ENCODE assay signal across 8 cellular contexts in genomic region chr12:121579981-121580868, GRCh38. TPM values are rescaled to one million over a fixed set of nuclear protein-coding genes. Genes with fewer than 3 reads are reported as not detected.
DNase-seq lines count a peak whose midpoint lies in the region; ATAC-seq and TF ChIP-seq lines count a peak whose summit lies in the region.

No MANE protein-coding gene starts in this region.

- H3K9me2 ChIP-seq in DOHH2 (replicated peaks; ENCODE audit: control insufficient read depth, low read length), result no peaks in the 10 kb centered on the region

- intact Hi-C loops in stomach (cut with DNase I; ENCODE audit: low total_unique reads), result loop anchor here (5.0 kb wide), 1 partner anchor 42 kb away; no protein-coding TSS in a partner anchor

- no peaks in the 10 kb centered on the region for H3K27me3 Mint-ChIP-seq in nephron progenitor cell (ENCODE audit: low read depth, poor library complexity)

- no peaks in the 10 kb centered on the region for H3K9me3 Mint-ChIP-seq in nephron progenitor cell

- H3K27ac ChIP-seq in DOHH2 (ENCODE audit: low read depth, low read length) (peak overlapping the region; percentile 68), HUES6 (ENCODE audit: low read depth, low read length) (peak overlapping the region; percentile 99), stomach (peak overlapping the region; percentile 77 to 93 (median 90))

- peaks cover under 1% of the 10 kb centered on the region for H3K36me3 Mint-ChIP-seq in nephron progenitor cell (ENCODE audit: low read depth)

- no peaks in the 10 kb centered on the region for H3K27me3 ChIP-seq in DOHH2 (ENCODE audit: control insufficient read depth, low read length)
- no peaks in the 10 kb centered on the region for H3K27me3 ChIP-seq in HUES6 (ENCODE audit: control insufficient read depth, insufficient read depth, low read length)
- no peaks in the 10 kb centered on the region for H3K27me3 ChIP-seq in stomach

- peak overlapping the region; percentile 100 for H3K27ac Mint-ChIP-seq in nephron progenitor cell

- H3K4me1 Mint-ChIP-seq in nephron progenitor cell, result peaks cover 64% of the 10 kb centered on the region

- 0 to 1% (median 0%) methylated on average over 20 to 54 of the region's 54 CpGs for WGBS in stomach, 5 donors

- H3K79me2 ChIP-seq in DOHH2 (ENCODE audit: control insufficient read depth, low read length), result peaks cover 9% of the 10 kb centered on the region

- peaks cover 8% of the 10 kb centered on the region; the same call in 1 of the 2 replicates for H3F3A ChIP-seq in DOHH2 (ENCODE audit: control insufficient read depth, insufficient read depth)

- peak overlapping the region; percentile 99 for H3K4me3 Mint-ChIP-seq in nephron progenitor cell

- peak; percentile 70 for DNase-seq in RKO (ENCODE audit: low spot score)
- peak; percentile 60 for DNase-seq in activated T-helper 9 cell treated with anti-CD3 and anti-CD28 coated beads, Interleukin-2, amount 50 U/mL, for 16 hours (ENCODE audit: low read depth)
- DNase-seq in fibroblast of the aortic adventitia (ENCODE audit: low read depth), result peak; percentile 54
- DNase-seq in nephron progenitor cell, result peak; percentile 83
- peak; percentile 78 for DNase-seq in stomach

- H3K4me2 ChIP-seq in DOHH2 (ENCODE audit: low read length), result peak overlapping the region; percentile 80

- H3K9ac ChIP-seq in HUES6 (ENCODE audit: low read length), result peak overlapping the region; percentile 99

- H3K9me3 ChIP-seq in DOHH2 (ENCODE audit: control insufficient read depth, insufficient read depth, low read length), result no peaks in the 10 kb centered on the region
- no peaks in the 10 kb centered on the region for H3K9me3 ChIP-seq in HUES6 (ENCODE audit: control insufficient read depth, insufficient read depth, low read depth, low read length)
- no peaks in the 10 kb centered on the region for H3K9me3 ChIP-seq in stomach

- ATAC-seq in GM21737 (IDR thresholded peaks at IDR 0.05; ENCODE audit: unreplicated experiment), result no peak

- H3K36me3 ChIP-seq in DOHH2 (ENCODE audit: control insufficient read depth, low read length) (peaks cover 11% of the 10 kb centered on the region), HUES6 (ENCODE audit: control insufficient read depth, insufficient read depth, low read length) (peaks cover 11% of the 10 kb centered on the region), stomach (peaks cover 2 to 10% (median 5%) of the 10 kb centered on the region in 4 donors)

- no peak for TF ChIP-seq POLR2A in stomach (IDR thresholded peaks at IDR 0.05)

- TF ChIP-seq CTCF in DOHH2 (IDR thresholded peaks at IDR 0.05; ENCODE audit: low read depth, low read length, poor library complexity, severe bottlenecking), result no peak
- no peak for TF ChIP-seq CTCF in fibroblast of the aortic adventitia (IDR thresholded peaks at IDR 0.05; ENCODE audit: insufficient read depth, low read length)
- TF ChIP-seq CTCF in nephron progenitor cell (IDR thresholded peaks at IDR 0.05), result no peak
- TF ChIP-seq CTCF in stomach (IDR thresholded peaks at IDR 0.05), result no peak

- H3K4me3 ChIP-seq in DOHH2 (ENCODE audit: low read length) (peak overlapping the region; percentile 77), HUES6 (ENCODE audit: low read depth, low read length) (peak overlapping the region; percentile 73), fibroblast of the aortic adventitia (ENCODE audit: low read depth, low read length) (peak overlapping the region; percentile 68), stomach (peak overlapping the region; percentile 64 to 82 (median 74))

- peaks cover 49% of the 10 kb centered on the region for H3K4me1 ChIP-seq in DOHH2 (ENCODE audit: control insufficient read depth, low read length)
- peaks cover 47% of the 10 kb centered on the region for H3K4me1 ChIP-seq in HUES6 (ENCODE audit: control insufficient read depth, insufficient read depth, low read length)
- peaks cover 38 to 74% (median 54%) of the 10 kb centered on the region in 4 donors for H3K4me1 ChIP-seq in stomach

- H4K20me1 ChIP-seq in DOHH2 (ENCODE audit: control insufficient read depth, insufficient read depth, low read depth, low read length), result no peaks in the 10 kb centered on the region

- TF ChIP-seq EP300 in stomach (IDR thresholded peaks at IDR 0.05), result no peak

RNA-seq across cellular contexts. Expression of gene KDM2B, which starts 0.6 kb away (rescaled TPM):
- total RNA-seq in fibroblast of the aortic adventitia (ENCODE audit: low replicate concordance) (26.8 and 29.8 TPM in 2 replicates), stomach (10 to 100 TPM in 4 of 5 donors, 1 to 10 TPM in 1; 5.8 to 72.8 (median 17.1) TPM)
- polyA plus RNA-seq in stomach, result 1 to 10 TPM; 7.8 to 9.0 (median 8.0) TPM

RNA-seq across cellular contexts. Expression of gene ORAI1, which starts 46.1 kb away (rescaled TPM):
- 1.1 and 13.4 TPM in 2 replicates for total RNA-seq in fibroblast of the aortic adventitia (ENCODE audit: low replicate concordance)
- 10 to 100 TPM in 2 of 5 donors, 1 to 10 TPM in 2, under 1 TPM in 1; 0.45 to 37.9 (median 7.9) TPM for total RNA-seq in stomach
- 10 to 100 TPM in 1 of 3 donors, 1 to 10 TPM in 2; 5.5 to 13.7 (median 9.3) TPM for polyA plus RNA-seq in stomach
